In the genomic region with DNA sequence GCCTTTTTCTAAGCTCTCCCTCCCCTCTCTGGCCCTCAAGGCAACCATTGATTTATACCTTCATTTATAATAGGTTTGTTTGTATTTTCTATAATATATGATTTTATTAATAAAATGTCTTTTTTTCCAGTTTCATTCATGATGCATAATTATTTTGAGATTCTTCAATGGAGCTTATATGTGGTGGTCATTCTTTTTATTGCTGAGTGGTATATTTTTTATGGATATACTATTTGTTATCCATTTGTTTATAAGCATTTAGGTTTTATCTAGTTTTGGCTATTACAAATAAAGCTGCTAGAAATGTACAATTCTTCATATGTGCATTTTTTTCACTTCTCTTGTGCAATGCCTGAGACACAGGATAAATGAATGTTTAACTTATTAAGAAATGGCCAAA, we compare ENCODE assay signal across 35 cellular contexts. TPM values are rescaled to one million over a fixed set of nuclear protein-coding genes. Genes with fewer than 3 reads are reported as not detected.
"Had no signal": no experiment of that assay in that cellular context is flagged by ENCODE, and none has a peak within 500 bp of the region (broad histone marks: within the 10 kb centered on the region; RNA-seq: fewer than 3 reads in every experiment).

No MANE protein-coding gene starts in this region.

- H3K27me3 ChIP-seq: body of pancreas, brain microvascular endothelial cell, breast epithelium had no signal

- DNase-seq: activated CD4-positive, alpha-beta memory T cell treated with anti-CD3 and anti-CD28 coated beads, Interleukin-2, amount 10 ng/mL, durations not matched to agents 7 days and 5 days; activated CD4-positive, alpha-beta T cell treated with anti-CD3 and anti-CD28 coated beads for 1 hour; activated CD4-positive, alpha-beta T cell treated with anti-CD3 and anti-CD28 coated beads for 36 hours; activated CD4-positive, alpha-beta T cell treated with anti-CD3 and anti-CD28 coated beads for 48 hours; activated CD4-positive, alpha-beta T cell treated with anti-CD3 and anti-CD28 coated beads, Interleukin-2, amount 10 ng/mL, durations not matched to agents 7 days and 5 days; activated CD4-positive, alpha-beta T cell treated with anti-CD3 and anti-CD28 coated beads, Interleukin-2, amount 50 U/mL, for 48 hours; activated CD4-positive, CD25-positive, alpha-beta regulatory T cell; activated CD8-positive, alpha-beta memory T cell treated with anti-CD3 and anti-CD28 coated beads for 24 hours; activated CD8-positive, alpha-beta memory T cell treated with anti-CD3 and anti-CD28 coated beads, Interleukin-2, amount 10 ng/mL, durations not matched to agents 7 days and 5 days; activated CD8-positive, alpha-beta memory T cell treated with anti-CD3 and anti-CD28 coated beads, Interleukin-2, amount 50 U/mL, for 48 hours; activated CD8-positive, alpha-beta T cell treated with anti-CD3 and anti-CD28 coated beads, Interleukin-2, amount 10 ng/mL, durations not matched to agents 7 days and 5 days; activated effector memory CD4-positive, alpha-beta T cell treated with Interleukin-2 at 50 U/mL for 16 hours; activated gamma-delta T cell; activated naive CD4-positive, alpha-beta T cell treated with anti-CD3 and anti-CD28 coated beads, Interleukin-2, amount 10 ng/mL, durations not matched to agents 7 days and 5 days; activated naive CD4-positive, alpha-beta T cell treated with Interleukin-2 at 50 U/mL for 16 hours; activated naive CD8-positive, alpha-beta T cell treated with anti-CD3 and anti-CD28 coated beads, Interleukin-2, amount 10 ng/mL, durations not matched to agents 7 days and 5 days; activated naive CD8-positive, alpha-beta T cell treated with anti-CD3 and anti-CD28 coated beads, Interleukin-2, amount 50 U/mL, for 24 hours; activated T-cell treated with anti-CD3 and anti-CD28 coated beads, Interleukin-2, amount 50 U/mL, for 24 hours; activated T-cell treated with anti-CD3 and anti-CD28 coated beads, Interleukin-2, amount 50 U/mL, for 48 hours; amygdala; aorta; body of pancreas; brain microvascular endothelial cell; central memory CD4-positive, alpha-beta T cell; T-helper 1 cell; T-helper 2 cell; T-helper 9 cell; WERI-Rb-1 had no signal

- H3K27ac ChIP-seq: body of pancreas, brain microvascular endothelial cell, breast epithelium, WERI-Rb-1 had no signal

- ATAC-seq: activated CD4-positive, alpha-beta T cell treated with anti-CD3 and anti-CD28 coated beads for 36 hours; activated CD4-positive, CD25-positive, alpha-beta regulatory T cell treated with anti-CD3 and anti-CD28 coated beads, Interleukin-2, amount 50 U/mL, for 24 hours; activated CD8-positive, alpha-beta memory T cell treated with anti-CD3 and anti-CD28 coated beads, Interleukin-2, amount 10 ng/mL, durations not matched to agents 7 days and 5 days; activated CD8-positive, alpha-beta T cell treated with anti-CD3 and anti-CD28 coated beads, Interleukin-2, amount 10 ng/mL, durations not matched to agents 7 days and 5 days; activated naive CD8-positive, alpha-beta T cell treated with anti-CD3 and anti-CD28 coated beads, Interleukin-2, amount 50 U/mL, for 24 hours; body of pancreas; WTC11 had no signal

- H3K4me1 ChIP-seq: body of pancreas, breast epithelium had no signal

- H3K4me3 ChIP-seq: body of pancreas, breast epithelium had no signal

- FAIRE-seq: astrocyte, TTC549 had no signal

RNA-seq across cellular contexts. Expression of a gene that starts 25.0 kb away (rescaled TPM):
- total RNA-seq: activated CD4-positive, alpha-beta memory T cell treated with anti-CD3 and anti-CD28 coated beads, Interleukin-2, amount 10 ng/mL, durations not matched to agents 7 days and 5 days; activated CD4-positive, alpha-beta T cell treated with anti-CD3 and anti-CD28 coated beads for 36 hours; activated CD4-positive, alpha-beta T cell treated with anti-CD3 and anti-CD28 coated beads, Interleukin-2, amount 10 ng/mL, durations not matched to agents 7 days and 5 days; activated CD8-positive, alpha-beta memory T cell treated with anti-CD3 and anti-CD28 coated beads, Interleukin-2, amount 10 ng/mL, durations not matched to agents 7 days and 5 days; activated CD8-positive, alpha-beta T cell treated with anti-CD3 and anti-CD28 coated beads, Interleukin-2, amount 10 ng/mL, durations not matched to agents 7 days and 5 days; activated naive CD8-positive, alpha-beta T cell treated with anti-CD3 and anti-CD28 coated beads, Interleukin-2, amount 10 ng/mL, durations not matched to agents 7 days and 5 days; activated T-helper 2 cell treated with anti-CD3 and anti-CD28 coated beads, Interferon-gamma antibody, Interleukin-2, Interleukin-4, amounts not matched to agents 10 μg/mL and 5 μg/mL and 100 μg/mL, durations not matched to agents 14 hours and 24 hours and 36 hours; aorta; body of pancreas; breast epithelium; cerebellum had no signal
